Comparison of ENCODE assay signal across 19 cellular contexts in genomic region chr9:66936194-66936870, GRCh38. TPM values are rescaled to one million over a fixed set of nuclear protein-coding genes. Genes with fewer than 3 reads are reported as not detected.
"Had no signal": no experiment of that assay in that cellular context is flagged by ENCODE, and none has a peak within 500 bp of the region (broad histone marks: within the 10 kb centered on the region; RNA-seq: fewer than 3 reads in every experiment).

No MANE protein-coding gene starts in this region.

RNA-seq across cellular contexts. Expression of gene ZNF658, which starts 35.8 kb away (rescaled TPM):
- total RNA-seq: ascending aorta had no signal

RNA-seq across cellular contexts. Expression of gene SPATA31A3, which starts 56.0 kb away (rescaled TPM):
- total RNA-seq: activated naive CD4-positive, alpha-beta T cell treated with anti-CD3 and anti-CD28 coated beads for 36 hours; activated naive CD4-positive, alpha-beta T cell treated with anti-CD3 and anti-CD28 coated beads, Interleukin-2, amount 50 U/mL, for 72 hours; activated naive CD8-positive, alpha-beta T cell treated with anti-CD3 and anti-CD28 coated beads for 36 hours; activated naive CD8-positive, alpha-beta T cell treated with anti-CD3 and anti-CD28 coated beads, Interleukin-2, amount 10 ng/mL, durations not matched to agents 7 days and 5 days; activated T-cell treated with anti-CD3 and anti-CD28 coated beads, Interleukin-2, amount 50 U/mL, for 4 hours; activated T-cell treated with anti-CD3 and anti-CD28 coated beads, Interleukin-2, amount 50 U/mL, for 72 hours; activated T-helper 1 cell treated with anti-CD3 and anti-CD28 coated beads, Interleukin-12 subunit alpha, Interleukin-12 subunit beta, Interleukin-2, Interleukin-4 antibody, amounts not matched to agents 30 ng/mL and 10 ng/mL and 1 ng/mL, durations not matched to agents 14 hours and 24 hours and 36 hours; activated T-helper 17 cell treated with anti-CD3 and anti-CD28 coated beads, Interleukin-2, amount 50 U/mL, for 72 hours; activated T-helper 2 cell treated with anti-CD3 and anti-CD28 coated beads, Interferon-gamma antibody, Interleukin-2, Interleukin-4, amounts not matched to agents 10 μg/mL and 5 μg/mL and 100 μg/mL, durations not matched to agents 14 hours and 24 hours and 36 hours; adrenal gland; aorta; ascending aorta; astrocyte; body of pancreas; breast epithelium; bronchial epithelial cell; cardiac muscle cell; cardiac septum had no signal
- polyA plus RNA-seq: adipose tissue, adrenal gland, aorta, cardiac muscle cell had no signal
